18 cellular contexts compared by ENCODE assay signal in genomic region chr17:17745476-17746455, GRCh38.
DNase-seq lines count a peak whose midpoint lies in the region; ATAC-seq and TF ChIP-seq lines count a peak whose summit lies in the region.
"Had no signal": no experiment of that assay in that cellular context is flagged by ENCODE, and none has a peak within 500 bp of the region (broad histone marks: within the 10 kb centered on the region; RNA-seq: fewer than 3 reads in every experiment).

No MANE protein-coding gene starts in this region.

- H3K27me3 ChIP-seq in left ventricle myocardium inferior (ENCODE audit: low read depth) = no peaks in the 10 kb centered on the region
- no peaks in the 10 kb centered on the region for H3K27me3 ChIP-seq in breast epithelium
- no peaks in the 10 kb centered on the region for H3K27me3 ChIP-seq in vagina
- H3K27me3 ChIP-seq: esophagus squamous epithelium, SJSA1, thyroid gland had no signal

- H3K4me3 Mint-ChIP-seq in nephron progenitor cell (no peak overlapping the region), Calu3 (ENCODE audit: low read depth, unreplicated experiment) (no peak overlapping the region)
- H3K4me3 Mint-ChIP-seq: activated T-helper 1 cell treated with anti-CD3 and anti-CD28 coated beads, Interleukin-12 subunit alpha, Interleukin-12 subunit beta, Interleukin-2, Interleukin-4 antibody, amounts not matched to agents 30 ng/mL and 10 ng/mL and 1 ng/mL, durations not matched to agents 14 hours and 24 hours and 36 hours had no signal

- BruUV-seq in Calu3 (replicated peaks; lab: Mats Ljungman, UMichigan) = no TSS peak

- H3K9me3 Mint-ChIP-seq in nephron progenitor cell = no peaks in the 10 kb centered on the region
- H3K9me3 Mint-ChIP-seq in Calu3 (ENCODE audit: low read depth, unreplicated experiment) = no peaks in the 10 kb centered on the region
- H3K9me3 Mint-ChIP-seq: activated T-helper 1 cell treated with anti-CD3 and anti-CD28 coated beads, Interleukin-12 subunit alpha, Interleukin-12 subunit beta, Interleukin-2, Interleukin-4 antibody, amounts not matched to agents 30 ng/mL and 10 ng/mL and 1 ng/mL, durations not matched to agents 14 hours and 24 hours and 36 hours had no signal

- H3K9me3 ChIP-seq in left ventricle myocardium inferior (replicated peaks) (no peaks in the 10 kb centered on the region), breast epithelium (no peaks in the 10 kb centered on the region), vagina (no peaks in the 10 kb centered on the region)
- H3K9me3 ChIP-seq: esophagus squamous epithelium, psoas muscle, SJSA1, thyroid gland had no signal

- no peak for TF ChIP-seq CTCF in left ventricle myocardium inferior (IDR thresholded peaks at IDR 0.05; ENCODE audit: borderline replicate concordance)
- TF ChIP-seq CTCF in breast epithelium (IDR thresholded peaks at IDR 0.05) = no peak
- no peak for TF ChIP-seq CTCF in nephron progenitor cell (IDR thresholded peaks at IDR 0.05)
- TF ChIP-seq CTCF in vagina (IDR thresholded peaks at IDR 0.05) = no peak
- no peak for TF ChIP-seq CTCF in Calu3 (IDR thresholded peaks at IDR 0.05; ENCODE audit: unreplicated experiment)

- ATAC-seq in left ventricle myocardium superior = no peak
- ATAC-seq: HepG2 had no signal

- H3K27ac Mint-ChIP-seq in nephron progenitor cell = peak overlapping the region; percentile 66
- H3K27ac Mint-ChIP-seq in Calu3 (ENCODE audit: unreplicated experiment) = no peak overlapping the region

- H3K4me1 ChIP-seq in left ventricle myocardium inferior (peaks cover 74% of the 10 kb centered on the region), breast epithelium (peaks cover 4 to 9% of the 10 kb centered on the region in 2 donors), vagina (peaks cover 53% of the 10 kb centered on the region)

- CTCF ChIA-PET in Calu3 (lab: Charles Lee) = no interaction called here

- H3K27me3 Mint-ChIP-seq in nephron progenitor cell (ENCODE audit: low read depth, poor library complexity) = peaks cover 6% of the 10 kb centered on the region
- H3K27me3 Mint-ChIP-seq in Calu3 (ENCODE audit: unreplicated experiment) = no peaks in the 10 kb centered on the region

- H3K27ac ChIP-seq in left ventricle myocardium inferior (replicated peaks) (peak overlapping the region; percentile 16), breast epithelium (peak overlapping the region; percentile 32 to 40), vagina (peak overlapping the region; percentile 22)
- H3K27ac ChIP-seq: esophagus squamous epithelium, psoas muscle, SJSA1 had no signal

- H3K36me3 ChIP-seq in left ventricle myocardium inferior (no peaks in the 10 kb centered on the region), breast epithelium (no peaks in the 10 kb centered on the region), vagina (no peaks in the 10 kb centered on the region)
- H3K36me3 ChIP-seq: thyroid gland had no signal

- H3K4me3 ChIP-seq in left ventricle myocardium inferior = no peak overlapping the region
- no peak overlapping the region for H3K4me3 ChIP-seq in breast epithelium
- H3K4me3 ChIP-seq in vagina = no peak overlapping the region
- H3K4me3 ChIP-seq: esophagus squamous epithelium, psoas muscle, SJSA1, thyroid gland had no signal

- intact Hi-C loops in left ventricle myocardium inferior (cut with micrococcal nuclease) (no loop called here), left ventricle myocardium superior (cut with micrococcal nuclease) (no loop called here), breast epithelium (cut with DNase I; ENCODE audit: low total_unique reads) (no loop called here), vagina (cut with DNase I) (no loop called here), Calu3 (cut with micrococcal nuclease; ENCODE audit: unreplicated experiment) (no loop called here)

- DNase-seq in left ventricle myocardium inferior (no peak), left ventricle myocardium superior (no peak), breast epithelium (ENCODE audit: low spot score in 2 of 2) (no peak), nephron progenitor cell (no peak), vagina (ENCODE audit: extremely low spot score in 2 of 2) (no peak), Calu3 (no peak)
- no peak for DNase-seq in activated CD4-positive, alpha-beta T cell treated with anti-CD3 and anti-CD28 coated beads, Interleukin-2, amount 50 U/mL, for 48 hours
- DNase-seq in activated naive CD4-positive, alpha-beta T cell treated with Interleukin-2 at 50 U/mL for 16 hours = no peak
- DNase-seq: activated CD4-positive, CD25-positive, alpha-beta regulatory T cell; esophagus squamous epithelium; NCI-H2029 treated with DMSO at 0.1 percent for 48 hours; NCI-H510A; OCI-M1; psoas muscle; thyroid gland had no signal

- H3K36me3 Mint-ChIP-seq in nephron progenitor cell (ENCODE audit: low read depth) (peaks cover 15% of the 10 kb centered on the region), Calu3 (ENCODE audit: insufficient read depth, unreplicated experiment) (peaks cover 12% of the 10 kb centered on the region)

- TF ChIP-seq POLR2A in breast epithelium (IDR thresholded peaks at IDR 0.05) (no peak), vagina (IDR thresholded peaks at IDR 0.05) (no peak)

- H3K4me1 Mint-ChIP-seq in nephron progenitor cell (peaks cover 71% of the 10 kb centered on the region), Calu3 (ENCODE audit: low read depth, unreplicated experiment) (peaks cover 42% of the 10 kb centered on the region)
